Comparison of ENCODE assay signal across 8 cellular contexts in genomic region chr18:44679056-44679911, GRCh38. TPM values are rescaled to one million over a fixed set of nuclear protein-coding genes. Genes with fewer than 3 reads are reported as not detected.
DNase-seq lines count a peak whose midpoint lies in the region; ATAC-seq and TF ChIP-seq lines count a peak whose summit lies in the region.

No MANE protein-coding gene starts in this region.

- peaks cover 0 to 27% (median 9%) of the 10 kb centered on the region in 11 experiments; a peak in 11 of 22 replicates for H4K20me1 ChIP-seq in BLaER1 treated with 17β-estradiol and CSF1 and Interleukin-3, amounts not matched to agents 10 nM and 100 nM

- 0 to 1% methylated on average over 67 to 102 of the region's 102 CpGs for WGBS in lung, 2 donors

- no peaks in the 10 kb centered on the region for H3K9me3 ChIP-seq in BLaER1 treated with 17β-estradiol and CSF1 and Interleukin-3, amounts not matched to agents 10 nM and 100 nM (replicated peaks in 1 of 11)
- no peaks in the 10 kb centered on the region for H3K9me3 ChIP-seq in lung (ENCODE audit: control insufficient read depth in 2 of 2, insufficient read depth in 1 of 2, low read length in 1 of 2)

- H3K4me3 ChIP-seq in BLaER1 treated with 17β-estradiol and CSF1 and Interleukin-3, amounts not matched to agents 10 nM and 100 nM, result peak overlapping the region; percentile 79 to 91 (median 86)
- H3K4me3 ChIP-seq in lung, result peak overlapping the region; percentile 74

- H3K36me3 ChIP-seq in BLaER1 treated with 17β-estradiol and CSF1 and Interleukin-3, amounts not matched to agents 10 nM and 100 nM, result no peaks in the 10 kb centered on the region
- H3K36me3 ChIP-seq in lung (ENCODE audit: control insufficient read depth in 2 of 2, insufficient read depth in 2 of 2, low read length in 2 of 2), result no peaks in the 10 kb centered on the region

- TF ChIP-seq CTCF in lung (IDR thresholded peaks at IDR 0.05; ENCODE audit: control extremely low read depth, extremely low read depth), result peak; percentile 64

- peak overlapping the region; percentile 82 to 98 (median 90) for H3K9ac ChIP-seq in BLaER1 treated with 17β-estradiol and CSF1 and Interleukin-3, amounts not matched to agents 10 nM and 100 nM

- peaks cover 33 to 57% (median 44%) of the 10 kb centered on the region in 11 experiments for H3K27me3 ChIP-seq in BLaER1 treated with 17β-estradiol and CSF1 and Interleukin-3, amounts not matched to agents 10 nM and 100 nM
- no peaks in the 10 kb centered on the region for H3K27me3 ChIP-seq in lung (ENCODE audit: control insufficient read depth, insufficient read depth)

- peaks cover 12 to 35% (median 30%) of the 10 kb centered on the region in 10 experiments; a peak in 19 of 20 replicates for H3K4me1 ChIP-seq in BLaER1 treated with 17β-estradiol and CSF1 and Interleukin-3, amounts not matched to agents 10 nM and 100 nM
- H3K4me1 ChIP-seq in lung (ENCODE audit: control insufficient read depth in 2 of 2, insufficient read depth in 2 of 2, low read length in 2 of 2), result peaks cover 2 to 3% of the 10 kb centered on the region in 2 donors

- H3K27ac ChIP-seq in BLaER1 treated with 17β-estradiol and CSF1 and Interleukin-3, amounts not matched to agents 10 nM and 100 nM, result peak overlapping the region; percentile 81 to 96 (median 90)
- H3K27ac ChIP-seq in lung (ENCODE audit: low read depth in 1 of 2, low read length in 1 of 2), result peak overlapping the region; percentile 95 to 98

- peak; percentile 68 for DNase-seq in NCI-H446 treated with DMSO at 0.1 percent for 48 hours (lab: John Stamatoyannopoulos, UW)
- peak; percentile 75 to 82 for DNase-seq in activated CD4-positive, alpha-beta T cell treated with anti-CD3 and anti-CD28 coated beads, Interleukin-2, amount 50 U/mL, for 48 hours
- peak; percentile 89 for DNase-seq in ecto neural progenitor cell (ENCODE audit: low spot score)
- DNase-seq in lung (ENCODE audit: low spot score), result peak; percentile 82
- peak in 2 of 3 donors; percentile 33 to 46 for DNase-seq in stimulated activated CD4-positive, alpha-beta T cell treated with anti-CD3 and anti-CD28 coated beads, TNF-alpha, amount 100 ng/mL, for 1 hour (ENCODE audit: low read depth in 3 of 3, low spot score in 1 of 3)

- peak; percentile 52 for TF ChIP-seq POLR2A in GM19193 (IDR thresholded peaks at IDR 0.05; ENCODE audit: extremely low read depth, insufficient read depth, insufficient read length)

- H3K4me2 ChIP-seq in BLaER1 treated with 17β-estradiol and CSF1 and Interleukin-3, amounts not matched to agents 10 nM and 100 nM, result peak overlapping the region; percentile 85 to 98 (median 92)

- peak; percentile 85 for ATAC-seq in HG03378 (IDR thresholded peaks at IDR 0.05; ENCODE audit: unreplicated experiment)
- ATAC-seq in lung (ENCODE audit: insufficient read depth, low FRiP score), result peak; percentile 91

RNA-seq across cellular contexts. Expression of gene SETBP1, which starts 1.4 kb away (rescaled TPM):
- 10 to 100 TPM; 30.7 to 43.8 TPM for total RNA-seq in lung
- polyA plus RNA-seq in lung, result 1 to 10 TPM; 1.6 to 2.6 TPM

Comparison
In these comparisons a context has a peak if more than half of its experiments do, and no peak if none do; other contexts are left out.
1. Peak in every context shown above with its lines: DNase-seq, ATAC-seq, H3K4me3 ChIP-seq and H3K27ac ChIP-seq.